In the genomic region with DNA sequence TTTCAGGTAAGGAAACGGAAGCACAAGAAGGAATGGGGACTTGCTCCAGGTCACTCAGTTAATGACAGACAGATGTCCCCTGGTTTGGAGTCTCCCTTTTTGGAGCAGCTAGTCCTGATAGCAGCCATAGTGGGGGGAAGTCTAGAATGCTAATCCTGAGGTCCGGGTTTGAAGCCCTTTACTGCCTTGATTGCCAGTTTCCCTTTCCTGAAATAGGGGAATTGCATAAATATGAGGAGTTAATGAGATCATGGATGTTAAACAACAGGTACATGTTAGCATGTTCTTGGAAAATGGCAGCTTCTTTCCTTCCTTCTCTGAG, we compare ENCODE assay signal across 8 cellular contexts. TPM values are rescaled to one million over a fixed set of nuclear protein-coding genes. Genes with fewer than 3 reads are reported as not detected.
DNase-seq lines count a peak whose midpoint lies in the region; ATAC-seq and TF ChIP-seq lines count a peak whose summit lies in the region.

No MANE protein-coding gene starts in this region.

- H3K27ac ChIP-seq in HEK293 (ENCODE audit: extremely low read depth, low read depth, low read length) = no peak overlapping the region
- H3K27ac ChIP-seq in right atrium auricular region = peak overlapping the region; percentile 86 to 89
- H3K27ac ChIP-seq in spleen = peak overlapping the region; percentile 85 to 97 (median 93)

- peak overlapping the region; percentile 94 for H3K4me3 Mint-ChIP-seq in activated CD4-positive, alpha-beta memory T cell treated with anti-CD3 and anti-CD28 coated beads for 36 hours

- intact Hi-C loops in activated CD4-positive, alpha-beta memory T cell treated with anti-CD3 and anti-CD28 coated beads for 36 hours (cut with micrococcal nuclease) = loop anchor here (2.0 kb wide), 2 partner anchors 55 to 135 kb away; no protein-coding TSS in a partner anchor
- intact Hi-C loops in spleen (cut with DNase I; ENCODE audit: low total_unique reads) = loop anchor here (5.0 kb wide), 1 partner anchor 132 kb away; no protein-coding TSS in a partner anchor

- H3K9me3 ChIP-seq in HEK293 (ENCODE audit: control insufficient read depth, insufficient read depth, low read depth, low read length) (no peaks in the 10 kb centered on the region), right atrium auricular region (no peaks in the 10 kb centered on the region), spleen (no peaks in the 10 kb centered on the region)

- H3K36me3 ChIP-seq in HEK293 (ENCODE audit: control insufficient read depth in 2 of 2, insufficient read depth in 1 of 2, low read length in 2 of 2) (peaks cover 0 to 8% of the 10 kb centered on the region in 2 experiments; a peak in 2 of 3 replicates), right atrium auricular region (peaks cover 6% of the 10 kb centered on the region), spleen (peaks cover 0 to 10% (median 4%) of the 10 kb centered on the region in 6 donors)

- H3K9me3 Mint-ChIP-seq in activated CD4-positive, alpha-beta memory T cell treated with anti-CD3 and anti-CD28 coated beads for 36 hours = no peaks in the 10 kb centered on the region

- CTCF ChIA-PET in HEK293 (lab: Yijun Ruan, JAX) = interaction anchor here (1.0 to 1.2 kb wide), 4 partner anchors 76 to 266 kb away, joined by 3 to 5 read pairs (median 4); no protein-coding TSS in a partner anchor
- CTCF ChIA-PET in activated CD4-positive, alpha-beta memory T cell treated with anti-CD3 and anti-CD28 coated beads for 36 hours (lab: Charles Lee) = interaction anchor here (0.7 to 2.3 kb wide), 9 partner anchors 19 to 259 kb away, joined by 3 to 18 read pairs (median 6); a partner anchor contains a TSS

- H3K27me3 ChIP-seq in right atrium auricular region (no peaks in the 10 kb centered on the region), spleen (replicated peaks in 1 of 7) (no peaks in the 10 kb centered on the region)

- H3K36me3 Mint-ChIP-seq in activated CD4-positive, alpha-beta memory T cell treated with anti-CD3 and anti-CD28 coated beads for 36 hours = no peaks in the 10 kb centered on the region

- peaks cover 22% of the 10 kb centered on the region for H3K4me1 Mint-ChIP-seq in activated CD4-positive, alpha-beta memory T cell treated with anti-CD3 and anti-CD28 coated beads for 36 hours (ENCODE audit: low read depth)

- no peak for DNase-seq in activated CD4-positive, alpha-beta memory T cell treated with anti-CD3 and anti-CD28 coated beads for 36 hours
- DNase-seq in right atrium auricular region (ENCODE audit: low spot score) = no peak
- no peak for DNase-seq in spleen
- no peak for DNase-seq in SW 1271 (lab: John Stamatoyannopoulos, UW)

- POLR2A ChIA-PET in HEK293 (lab: Yijun Ruan, JAX) = interaction anchor here (0.6 to 1.4 kb wide), 9 partner anchors 9 to 188 kb away, joined by 3 to 5 read pairs (median 3); no protein-coding TSS in a partner anchor
- POLR2A ChIA-PET in activated CD4-positive, alpha-beta memory T cell treated with anti-CD3 and anti-CD28 coated beads for 36 hours (lab: Charles Lee) = interaction anchor here (0.7 to 1.5 kb wide), 8 partner anchors 45 to 265 kb away, joined by 3 to 4 read pairs (median 3); a partner anchor contains a TSS

- TF ChIP-seq POLR2A in spleen (IDR thresholded peaks at IDR 0.05) = no peak

- H3K27ac Mint-ChIP-seq in activated CD4-positive, alpha-beta memory T cell treated with anti-CD3 and anti-CD28 coated beads for 36 hours = peak overlapping the region; percentile 93

- H3K27me3 Mint-ChIP-seq in activated CD4-positive, alpha-beta memory T cell treated with anti-CD3 and anti-CD28 coated beads for 36 hours = no peaks in the 10 kb centered on the region

- H3K4me1 ChIP-seq in HEK293 (ENCODE audit: control insufficient read depth, insufficient read depth, low read length) (no peaks in the 10 kb centered on the region), right atrium auricular region (peaks cover 0 to 13% of the 10 kb centered on the region in 2 donors), spleen (peaks cover 4 to 51% (median 31%) of the 10 kb centered on the region in 6 donors)

- H3K4me3 ChIP-seq in HEK293 (ENCODE audit: low read depth, low read length) = peak overlapping the region; percentile 83
- peak overlapping the region; percentile 52 to 63 for H3K4me3 ChIP-seq in right atrium auricular region
- peak overlapping the region; percentile 53 to 80 (median 61) for H3K4me3 ChIP-seq in spleen

- 26 to 39% (median 32%) methylated on average over 2 of the region's 2 CpGs for WGBS in spleen, 5 donors

- ATAC-seq in GM18520 (IDR thresholded peaks at IDR 0.05; ENCODE audit: unreplicated experiment) (no peak), GM19452 (IDR thresholded peaks at IDR 0.05; ENCODE audit: unreplicated experiment) (no peak), HG03342 (IDR thresholded peaks at IDR 0.05; ENCODE audit: unreplicated experiment) (no peak)

- TF ChIP-seq CTCF in HEK293 (tag by site-specific recombination; IDR thresholded peaks at IDR 0.05) = no peak
- TF ChIP-seq CTCF in right atrium auricular region (IDR thresholded peaks at IDR 0.05) = no peak
- no peak for TF ChIP-seq CTCF in spleen (IDR thresholded peaks at IDR 0.05 in 8 of 11, conservative IDR thresholded peaks at IDR 0.05 in 3 of 11)

TF ChIP-seq in HEK293, 187 proteins besides CTCF, POLR2A, EP300 and RAD21:
- TF ChIP-seq, protein P1, sequence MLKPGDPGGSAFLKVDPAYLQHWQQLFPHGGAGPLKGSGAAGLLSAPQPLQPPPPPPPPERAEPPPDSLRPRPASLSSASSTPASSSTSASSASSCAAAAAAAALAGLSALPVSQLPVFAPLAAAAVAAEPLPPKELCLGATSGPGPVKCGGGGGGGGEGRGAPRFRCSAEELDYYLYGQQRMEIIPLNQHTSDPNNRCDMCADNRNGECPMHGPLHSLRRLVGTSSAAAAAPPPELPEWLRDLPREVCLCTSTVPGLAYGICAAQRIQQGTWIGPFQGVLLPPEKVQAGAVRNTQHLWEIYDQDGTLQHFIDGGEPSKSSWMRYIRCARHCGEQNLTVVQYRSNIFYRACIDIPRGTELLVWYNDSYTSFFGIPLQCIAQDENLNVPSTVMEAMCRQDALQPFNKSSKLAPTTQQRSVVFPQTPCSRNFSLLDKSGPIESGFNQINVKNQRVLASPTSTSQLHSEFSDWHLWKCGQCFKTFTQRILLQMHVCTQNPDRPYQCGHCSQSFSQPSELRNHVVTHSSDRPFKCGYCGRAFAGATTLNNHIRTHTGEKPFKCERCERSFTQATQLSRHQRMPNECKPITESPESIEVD (tag by site-specific recombination; IDR thresholded peaks at IDR 0.05) = no peak
- TF ChIP-seq ZNF660 (tag by site-specific recombination; IDR thresholded peaks at IDR 0.05) (peak; percentile 44; the same call in 1 of the 2 replicates), ZNF23 (tag by site-specific recombination; IDR thresholded peaks at IDR 0.05; ENCODE audit: borderline replicate concordance) (no peak), ZNF335 (tag by site-specific recombination; conservative IDR thresholded peaks at IDR 0.05) (peak; percentile 86), SP3 (tag by site-specific recombination; IDR thresholded peaks at IDR 0.05) (no peak), KLF8 (tag by site-specific recombination; IDR thresholded peaks at IDR 0.05) (no peak), ZNF629 (tag by site-specific recombination; IDR thresholded peaks at IDR 0.05) (no peak), ZNF140 (tag by site-specific recombination; IDR thresholded peaks at IDR 0.05) (no peak), ZNF239 (tag by site-specific recombination; IDR thresholded peaks at IDR 0.05) (no peak)

RNA-seq across cellular contexts. Expression of a gene that starts 0.3 kb away (rescaled TPM):
- 10 to 100 TPM; 18.1 to 18.6 TPM for total RNA-seq in activated CD4-positive, alpha-beta memory T cell treated with anti-CD3 and anti-CD28 coated beads for 36 hours
- total RNA-seq in right atrium auricular region (1 to 10 TPM; 3.6 to 6.0 TPM), spleen (10 to 100 TPM; 11.1 to 16.3 (median 12.3) TPM)
- polyA plus RNA-seq in spleen = 1 to 10 TPM; 3.5 to 5.9 (median 3.7) TPM

RNA-seq across cellular contexts. Expression of a gene that starts 46.5 kb away (rescaled TPM):
- total RNA-seq in activated CD4-positive, alpha-beta memory T cell treated with anti-CD3 and anti-CD28 coated beads for 36 hours = 10 to 100 TPM; 57.3 to 58.6 TPM
- total RNA-seq in right atrium auricular region = 100 to 1,000 TPM in 1 of 2 donors, 10 to 100 TPM in 1; 85.7 to 112 TPM
- total RNA-seq in spleen = 100 to 1,000 TPM in 2 of 7 donors, 10 to 100 TPM in 5; 73.2 to 117 (median 90.3) TPM
- polyA plus RNA-seq in spleen = 10 to 100 TPM; 14.5 to 23.9 (median 20.8) TPM
